Comparison of ENCODE assay signal across 8 cellular contexts in the genomic region with DNA sequence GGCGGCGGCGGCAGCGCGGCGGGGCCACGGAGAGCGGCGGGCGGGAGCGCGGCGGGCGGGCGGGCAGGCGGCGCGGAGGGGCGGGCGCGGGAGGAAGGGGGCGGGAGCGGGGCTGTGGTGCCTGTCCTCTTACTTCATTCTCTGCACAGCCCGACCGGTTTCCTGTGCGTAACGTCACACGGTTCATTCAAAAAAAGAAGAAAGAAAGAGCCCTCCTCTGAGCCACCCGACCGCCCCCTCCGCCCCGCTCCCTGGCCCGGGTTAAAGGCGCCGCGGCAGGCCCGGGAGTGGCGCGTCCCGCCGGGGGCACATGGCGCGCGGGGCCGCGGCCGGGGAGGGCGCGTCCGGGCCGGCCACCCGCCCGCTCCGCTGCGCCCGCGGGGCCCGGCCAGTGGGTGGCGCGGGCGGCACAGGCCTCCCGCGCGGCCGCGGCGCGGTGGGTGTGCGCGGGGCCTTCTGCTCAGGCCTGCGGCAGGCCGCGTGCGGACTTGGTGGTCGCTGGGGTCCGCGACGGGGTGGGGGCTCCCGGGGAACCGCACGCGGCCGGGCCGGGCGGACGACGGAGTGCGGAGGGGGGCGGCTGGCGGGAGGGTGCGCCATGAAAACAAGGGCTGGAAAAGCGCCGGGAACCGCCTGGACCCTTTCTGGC. TPM values are rescaled to one million over a fixed set of nuclear protein-coding genes. Genes with fewer than 3 reads are reported as not detected.
DNase-seq lines count a peak whose midpoint lies in the region; ATAC-seq and TF ChIP-seq lines count a peak whose summit lies in the region.

No MANE protein-coding gene starts in this region.

- ATAC-seq in GM19043 (IDR thresholded peaks at IDR 0.05; ENCODE audit: low read depth, unreplicated experiment) (peak; percentile 54), HG03354 (IDR thresholded peaks at IDR 0.05; ENCODE audit: poor library complexity, severe bottlenecking, unreplicated experiment) (peak; percentile 63)

- 0 to 1% methylated on average over 6 to 74 of the region's 94 CpGs for WGBS in lower leg skin, 2 donors

- TF ChIP-seq POLR2A in lower leg skin (IDR thresholded peaks at IDR 0.05): no peak

- DNase-seq in Ammon's horn (ENCODE audit: low spot score) (peak; percentile 92), NCI-H526 (lab: John Stamatoyannopoulos, UW) (peak; percentile 51 to 87), dermis microvascular lymphatic vessel endothelial cell (ENCODE audit: low read depth in 2 of 2) (peak; percentile 66 to 85), lower leg skin (ENCODE audit: low spot score in 2 of 2) (peak; percentile 89 to 96)
- DNase-seq in activated CD4-positive, alpha-beta T cell treated with anti-CD3 and anti-CD28 coated beads, Interleukin-2, amount 50 U/mL, for 24 hours (ENCODE audit: low read depth in 1 of 2, low spot score in 1 of 2): peak; percentile 63 to 81
- peak; percentile 61 to 74 (median 74) for DNase-seq in stimulated activated CD4-positive, alpha-beta T cell treated with anti-CD3 and anti-CD28 coated beads, TNF-alpha, amount 100 ng/mL, for 1 hour (ENCODE audit: low read depth in 3 of 3, low spot score in 1 of 3)

- peak overlapping the region; percentile 45 for H3K4me3 ChIP-seq in lower leg skin (ENCODE audit: low read depth, poor library complexity, severe bottlenecking)

- no peak for TF ChIP-seq CTCF in lower leg skin (IDR thresholded peaks at IDR 0.05)

- intact Hi-C loops in lower leg skin (cut with DNase I; ENCODE audit: low total_unique reads): loop anchor here (5.0 to 10.0 kb wide), 2 partner anchors 188 to 305 kb away; no protein-coding TSS in a partner anchor

RNA-seq across cellular contexts. Expression of gene BCL2, which starts 0.6 kb away (rescaled TPM):
- total RNA-seq in dermis microvascular lymphatic vessel endothelial cell (1.3 and 1.8 TPM in 2 replicates), lower leg skin (10 to 100 TPM; 12.8 to 21.7 (median 18.2) TPM)

RNA-seq across cellular contexts. Expression of gene KDSR, which starts 46.8 kb away (rescaled TPM):
- 11.3 and 20.7 TPM in 2 replicates for total RNA-seq in dermis microvascular lymphatic vessel endothelial cell
- total RNA-seq in lower leg skin: 100 to 1,000 TPM in 2 of 4 donors, 10 to 100 TPM in 2; 91.7 to 121 (median 99.3) TPM

Comparison
In these comparisons a context has a peak if more than half of its experiments do, and no peak if none do; other contexts are left out.
1. Peak in every context shown above with its lines: DNase-seq, ATAC-seq and H3K4me3 ChIP-seq.